In the genomic region with DNA sequence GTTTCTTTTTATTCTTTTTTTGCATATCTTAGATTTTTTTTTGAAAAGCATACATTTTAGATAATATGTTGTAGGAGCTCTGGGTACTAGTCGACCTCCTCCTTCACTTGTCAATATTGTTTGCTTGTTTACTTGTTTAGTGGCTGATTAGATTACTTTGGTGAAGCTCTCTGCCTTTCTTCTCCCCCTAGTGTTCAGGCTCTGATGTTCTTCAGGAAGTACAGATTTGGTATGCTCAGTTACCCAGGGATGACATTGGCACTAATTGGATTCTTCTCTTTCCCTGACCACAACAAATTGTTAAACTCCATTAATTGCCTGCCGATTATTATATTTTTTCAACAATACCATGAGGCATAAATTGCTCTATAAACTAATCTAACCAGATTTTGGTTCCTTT, we compare ENCODE assay signal across 19 cellular contexts.
DNase-seq lines count a peak whose midpoint lies in the region; ATAC-seq, FAIRE-seq and TF ChIP-seq lines count a peak whose summit lies in the region.
"Had no signal": no experiment of that assay in that cellular context is flagged by ENCODE, and none has a peak within 500 bp of the region (broad histone marks: within the 10 kb centered on the region; RNA-seq: fewer than 3 reads in every experiment).

No MANE protein-coding gene starts in this region.

- no peaks in the 10 kb centered on the region for H3K9me2 ChIP-seq in PC-9 (ENCODE audit: insufficient read depth)

- H3K4me1 ChIP-seq in HepG2 (ENCODE audit: insufficient read depth, low read length) (no peaks in the 10 kb centered on the region), right lobe of liver (no peaks in the 10 kb centered on the region), PC-9 (replicated peaks; ENCODE audit: insufficient read depth) (no peaks in the 10 kb centered on the region), psoas muscle (no peaks in the 10 kb centered on the region)
- H3K4me1 ChIP-seq: sigmoid colon had no signal

- TF ChIP-seq EP300 in HepG2 (IDR thresholded peaks at IDR 0.05; ENCODE audit: low read depth in 2 of 2, low read length in 2 of 2), result no peak
- no peak for TF ChIP-seq EP300 in HepG2 (CRISPR knock-in tag; IDR thresholded peaks at IDR 0.05; ENCODE audit: borderline replicate concordance)

- H3K4me3 ChIP-seq in HepG2 (replicated peaks in 1 of 3; ENCODE audit: insufficient read depth in 1 of 3, low read depth in 2 of 3, low read length in 3 of 3), result no peak overlapping the region
- H3K4me3 ChIP-seq in right lobe of liver, result no peak overlapping the region
- H3K4me3 ChIP-seq in PC-9, result no peak overlapping the region
- no peak overlapping the region for H3K4me3 ChIP-seq in epithelial cell of proximal tubule (ENCODE audit: low read depth, low read length)
- no peak overlapping the region for H3K4me3 ChIP-seq in psoas muscle
- H3K4me3 ChIP-seq: sigmoid colon had no signal

- ATAC-seq in HepG2 (peak; percentile 48), right lobe of liver (no peak), psoas muscle (no peak)

- 2% methylated on average over 2 of the region's 2 CpGs for WGBS in HepG2 (ENCODE audit: low lambda C conversion rate)
- 18% methylated on average over 2 of the region's 2 CpGs for WGBS in right lobe of liver (ENCODE audit: insufficient coverage, low coverage, low lambda C conversion rate, missing lambda C conversion rate)
- WGBS in psoas muscle, 3 donors, result 59 to 71% (median 69%) methylated on average over 2 of the region's 2 CpGs

- no peak for TF ChIP-seq POLR2A in HepG2 (IDR thresholded peaks at IDR 0.05; ENCODE audit: insufficient read depth in 1 of 2, low read depth in 2 of 2, low read length in 2 of 2)
- TF ChIP-seq POLR2A in right lobe of liver (IDR thresholded peaks at IDR 0.05), result no peak

- POLR2A ChIA-PET in HepG2 (lab: Yijun Ruan, JAX) (no interaction called here), PC-9 (lab: Charles Lee; ENCODE audit: unreplicated experiment) (no interaction called here)

- H3K79me2 ChIP-seq in HepG2 (ENCODE audit: insufficient read depth, low read length) (no peaks in the 10 kb centered on the region), PC-9 (ENCODE audit: low read depth) (no peaks in the 10 kb centered on the region)

- BruUV-seq in HepG2 (replicated peaks; lab: Mats Ljungman, UMichigan), result no TSS peak
- BruUV-seq in PC-9 (replicated peaks; lab: Mats Ljungman, UMichigan), result no TSS peak

- no peak overlapping the region for H3K4me2 ChIP-seq in HepG2 (ENCODE audit: low read depth, low read length)
- H3K4me2 ChIP-seq in PC-9, result no peak overlapping the region

- DNase-seq in HepG2 (ENCODE audit: low spot score), result no peak
- no peak for DNase-seq in right lobe of liver
- DNase-seq in PC-9, result no peak
- DNase-seq in epithelial cell of proximal tubule (ENCODE audit: low read depth), result no peak
- no peak for DNase-seq in NCI-H69 (lab: John Stamatoyannopoulos, UW)
- DNase-seq in NCI-H1694 (lab: John Stamatoyannopoulos, UW), result no peak
- DNase-seq in cerebellar nuclear complex (lab: John Stamatoyannopoulos, UW), result no peak
- DNase-seq in psoas muscle, result no peak
- DNase-seq: activated B cell treated with CpG ODN at 0.5 μM for 24 hours; activated naive CD8-positive, alpha-beta T cell treated with anti-CD3 and anti-CD28 coated beads, Interleukin-2, amount 10 ng/mL, durations not matched to agents 7 days and 5 days; brain microvascular endothelial cell; CD4-positive, alpha-beta T cell; dermis blood vessel endothelial cell; NCI-H446; SHP77; sigmoid colon; stimulated activated CD4-positive, alpha-beta T cell treated with anti-CD3 and anti-CD28 coated beads, Interleukin-1b, Interleukin-23, amount 100 ng/mL, for 48 hours; trophoblast cell had no signal

- CTCF ChIA-PET in HepG2 (lab: Yijun Ruan, JAX; ENCODE audit: low intra/inter-chr PET ratio, low total read pairs) (no interaction called here), PC-9 (lab: Charles Lee) (no interaction called here)

- peak; percentile 14; the same call in 1 of the 2 replicates for TF ChIP-seq CTCF in HepG2 (CRISPR knock-in tag; IDR thresholded peaks at IDR 0.05)
- peak in 2 of 4 donors; percentile 3 to 14 for TF ChIP-seq CTCF in right lobe of liver (IDR thresholded peaks at IDR 0.05)
- TF ChIP-seq CTCF in PC-9 (conservative IDR thresholded peaks at IDR 0.05), result 0 out of 2 replicates have a peak, but pooled peaks have one; percentile 21
- TF ChIP-seq CTCF in epithelial cell of proximal tubule (conservative IDR thresholded peaks at IDR 0.05; ENCODE audit: low read depth, low read length), result peak; percentile 22
- no peak for TF ChIP-seq CTCF in psoas muscle (IDR thresholded peaks at IDR 0.05)

- H2AFZ ChIP-seq in HepG2 (ENCODE audit: low read length) (no peak overlapping the region), PC-9 (no peak overlapping the region)

- no peak for TF ChIP-seq RAD21 in HepG2 (CRISPR knock-in tag; IDR thresholded peaks at IDR 0.05)

- in situ Hi-C loops in HepG2 (cut with HindIII; ENCODE audit: extremely low pct_ligation_motif_present, low pct_unique_long_range_greater_than_20kb), result no loop called here

- H3K9me3 ChIP-seq in HepG2 (ENCODE audit: low read length), result no peaks in the 10 kb centered on the region
- peaks cover 0 to 3% (median 0%) of the 10 kb centered on the region in 4 donors for H3K9me3 ChIP-seq in right lobe of liver
- H3K9me3 ChIP-seq in PC-9 (ENCODE audit: insufficient read depth, low read depth), result no peaks in the 10 kb centered on the region
- H3K9me3 ChIP-seq in psoas muscle, result no peaks in the 10 kb centered on the region
- H3K9me3 ChIP-seq: sigmoid colon had no signal

- no peaks in the 10 kb centered on the region; a peak in 1 of 5 replicates for H3K27me3 ChIP-seq in HepG2 (ENCODE audit: control insufficient read depth in 1 of 2, insufficient read depth in 2 of 2, low read length in 2 of 2)
- H3K27me3 ChIP-seq in right lobe of liver, result no peaks in the 10 kb centered on the region
- no peaks in the 10 kb centered on the region for H3K27me3 ChIP-seq in PC-9 (ENCODE audit: insufficient read depth, low read depth)
- no peaks in the 10 kb centered on the region for H3K27me3 ChIP-seq in psoas muscle (ENCODE audit: insufficient read depth in 3 of 3, low read length in 2 of 3)
- H3K27me3 ChIP-seq: brain microvascular endothelial cell, sigmoid colon had no signal

- H4K20me1 ChIP-seq in HepG2 (ENCODE audit: insufficient read depth, low read length) (no peaks in the 10 kb centered on the region), PC-9 (ENCODE audit: insufficient read depth) (no peaks in the 10 kb centered on the region)

- H3K27ac ChIP-seq in HepG2 (ENCODE audit: extremely low read length, insufficient read depth, low read length), result no peak overlapping the region
- H3K27ac ChIP-seq in right lobe of liver, result no peak overlapping the region
- no peak overlapping the region for H3K27ac ChIP-seq in PC-9
- H3K27ac ChIP-seq in psoas muscle, result no peak overlapping the region
- H3K27ac ChIP-seq: brain microvascular endothelial cell, sigmoid colon had no signal

- no peaks in the 10 kb centered on the region for H3K36me3 ChIP-seq in HepG2 (replicated peaks in 1 of 2; ENCODE audit: control insufficient read depth in 1 of 2, insufficient read depth in 2 of 2, low read length in 2 of 2)
- no peaks in the 10 kb centered on the region for H3K36me3 ChIP-seq in right lobe of liver
- no peaks in the 10 kb centered on the region for H3K36me3 ChIP-seq in PC-9 (ENCODE audit: low read depth)
- H3K36me3 ChIP-seq in psoas muscle (ENCODE audit: insufficient read depth in 1 of 2, low read depth in 1 of 2), result no peaks in the 10 kb centered on the region
- H3K36me3 ChIP-seq: brain microvascular endothelial cell, sigmoid colon had no signal

- H3F3A ChIP-seq in PC-9 (ENCODE audit: insufficient read depth, low read depth), result no peaks in the 10 kb centered on the region

- no peak for FAIRE-seq in HepG2 (lab: Jason Lieb, UNC)
- FAIRE-seq: G401.6 had no signal

- intact Hi-C loops in HepG2 (cut with micrococcal nuclease; ENCODE audit: unreplicated experiment), result no loop called here
- intact Hi-C loops in right lobe of liver (cut with DNase I), result no loop called here
- intact Hi-C loops in PC-9 (cut with micrococcal nuclease; ENCODE audit: unreplicated experiment), result no loop called here
- intact Hi-C loops in psoas muscle (cut with DNase I), result no loop called here

- H3K9ac ChIP-seq in HepG2 (ENCODE audit: insufficient read depth, low read depth, low read length), result no peak overlapping the region

TF ChIP-seq in HepG2, 621 proteins besides CTCF, POLR2A, EP300 and RAD21:
- TF ChIP-seq, protein P1, sequence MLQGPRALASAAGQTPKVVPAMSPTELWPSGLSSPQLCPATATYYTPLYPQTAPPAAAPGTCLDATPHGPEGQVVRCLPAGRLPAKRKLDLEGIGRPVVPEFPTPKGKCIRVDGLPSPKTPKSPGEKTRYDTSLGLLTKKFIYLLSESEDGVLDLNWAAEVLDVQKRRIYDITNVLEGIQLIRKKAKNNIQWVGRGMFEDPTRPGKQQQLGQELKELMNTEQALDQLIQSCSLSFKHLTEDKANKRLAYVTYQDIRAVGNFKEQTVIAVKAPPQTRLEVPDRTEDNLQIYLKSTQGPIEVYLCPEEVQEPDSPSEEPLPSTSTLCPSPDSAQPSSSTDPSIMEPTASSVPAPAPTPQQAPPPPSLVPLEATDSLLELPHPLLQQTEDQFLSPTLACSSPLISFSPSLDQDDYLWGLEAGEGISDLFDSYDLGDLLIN (CRISPR knock-in tag; IDR thresholded peaks at IDR 0.05; ENCODE audit: borderline replicate concordance), result no peak
- TF ChIP-seq FOXP1 (IDR thresholded peaks at IDR 0.05), result no peak
- TF ChIP-seq FOXP1 (CRISPR knock-in tag; IDR thresholded peaks at IDR 0.05), result peak; percentile 14; the same call in 1 of the 2 replicates
